Comparison of ENCODE assay signal across 16 cellular contexts in the genomic region with DNA sequence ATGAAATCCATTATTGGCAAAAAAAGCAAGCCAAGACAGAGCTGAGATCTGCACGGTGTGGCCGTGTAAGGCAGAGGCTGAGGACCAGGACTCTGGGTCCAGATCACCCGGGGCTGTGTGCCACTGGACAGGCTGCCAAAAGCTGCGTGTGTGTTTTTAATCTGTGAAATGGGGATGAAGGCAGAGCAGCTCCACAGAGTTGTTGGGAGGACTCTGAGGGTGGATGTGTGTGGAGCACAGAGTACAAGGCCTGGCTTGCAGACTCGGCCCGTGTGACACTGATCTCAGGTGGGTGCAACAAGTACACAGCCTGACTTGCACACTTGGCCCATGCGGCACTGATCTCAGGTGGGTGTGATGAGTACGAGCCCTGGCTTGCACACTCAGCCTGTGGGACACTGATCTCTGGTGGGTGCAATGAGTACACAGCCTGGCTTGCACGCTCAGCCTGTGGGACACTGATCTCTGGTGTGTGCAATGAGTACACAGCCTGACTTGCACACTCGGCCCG.
DNase-seq lines count a peak whose midpoint lies in the region; ATAC-seq and TF ChIP-seq lines count a peak whose summit lies in the region.
"Had no signal": no experiment of that assay in that cellular context is flagged by ENCODE, and none has a peak within 500 bp of the region (broad histone marks: within the 10 kb centered on the region; RNA-seq: fewer than 3 reads in every experiment).

No MANE protein-coding gene starts in this region.

- H3K4me2 ChIP-seq in BLaER1, result peak overlapping the region; percentile 89

- 70% methylated on average over 9 of the region's 11 CpGs for WGBS in prostate gland

- DNase-seq in Right ventricle myocardium inferior (ENCODE audit: missing footprints) (peak; percentile 60), left ventricle myocardium superior (no peak), H7 (peak; percentile 45), posterior vena cava (ENCODE audit: low spot score) (peak; percentile 53), A172 (ENCODE audit: low spot score) (no peak), prostate gland (ENCODE audit: low spot score) (no peak)
- DNase-seq: 8988T; ACHN; CD8-positive, alpha-beta T cell; COR-L47; DMS153; GF-D8 had no signal

- H3K9me3 ChIP-seq in BLaER1 (no peaks in the 10 kb centered on the region), prostate gland (no peaks in the 10 kb centered on the region)

- no peak for ATAC-seq in Right ventricle myocardium inferior
- no peak for ATAC-seq in left ventricle myocardium superior
- ATAC-seq: CD8-positive, alpha-beta T cell; HCT116 had no signal

- no peak overlapping the region for H3K4me3 ChIP-seq in BLaER1
- no peak overlapping the region for H3K4me3 ChIP-seq in H7 (ENCODE audit: insufficient read depth, low read depth, low read length)
- H3K4me3 ChIP-seq in prostate gland, result no peak overlapping the region

- H3K27me3 ChIP-seq in BLaER1, result no peaks in the 10 kb centered on the region
- no peaks in the 10 kb centered on the region for H3K27me3 ChIP-seq in H7 (ENCODE audit: control insufficient read depth, insufficient read depth, low read length)
- H3K27me3 ChIP-seq in prostate gland (replicated peaks; ENCODE audit: insufficient read depth), result no peaks in the 10 kb centered on the region

- H3K27ac ChIP-seq in BLaER1 (peak overlapping the region; percentile 53), prostate gland (no peak overlapping the region)
- H3K27ac ChIP-seq: C4-2B, HL-60 had no signal

- intact Hi-C loops in Right ventricle myocardium inferior (cut with DNase I), result no loop called here
- intact Hi-C loops in left ventricle myocardium superior (cut with micrococcal nuclease), result no loop called here
- intact Hi-C loops in posterior vena cava (cut with DNase I), result no loop called here
- intact Hi-C loops in prostate gland (cut with DNase I), result no loop called here

- no peak overlapping the region for H3K9ac ChIP-seq in BLaER1

- no peak for TF ChIP-seq CTCF in prostate gland (IDR thresholded peaks at IDR 0.05)

- H3K4me1 ChIP-seq in BLaER1, result peaks cover 97% of the 10 kb centered on the region
- H3K4me1 ChIP-seq in prostate gland (replicated peaks), result no peaks in the 10 kb centered on the region

- H3K36me3 ChIP-seq in BLaER1 (no peaks in the 10 kb centered on the region), H7 (replicated peaks; ENCODE audit: control insufficient read depth, insufficient read depth, low read length) (no peaks in the 10 kb centered on the region), prostate gland (no peaks in the 10 kb centered on the region)

- no peak for TF ChIP-seq POLR2A in prostate gland (IDR thresholded peaks at IDR 0.05)

- no peaks in the 10 kb centered on the region for H4K20me1 ChIP-seq in BLaER1

Comparison
In these comparisons a context has a peak if more than half of its experiments do, and no peak if none do; other contexts are left out.
1. DNase-seq: peak in Right ventricle myocardium inferior (single experiment), H7 (single experiment) and posterior vena cava (single experiment); none in left ventricle myocardium superior (single experiment), A172 (single experiment) and prostate gland (single experiment).